ENCODE assay signal across 12 cellular contexts in the genomic region with DNA sequence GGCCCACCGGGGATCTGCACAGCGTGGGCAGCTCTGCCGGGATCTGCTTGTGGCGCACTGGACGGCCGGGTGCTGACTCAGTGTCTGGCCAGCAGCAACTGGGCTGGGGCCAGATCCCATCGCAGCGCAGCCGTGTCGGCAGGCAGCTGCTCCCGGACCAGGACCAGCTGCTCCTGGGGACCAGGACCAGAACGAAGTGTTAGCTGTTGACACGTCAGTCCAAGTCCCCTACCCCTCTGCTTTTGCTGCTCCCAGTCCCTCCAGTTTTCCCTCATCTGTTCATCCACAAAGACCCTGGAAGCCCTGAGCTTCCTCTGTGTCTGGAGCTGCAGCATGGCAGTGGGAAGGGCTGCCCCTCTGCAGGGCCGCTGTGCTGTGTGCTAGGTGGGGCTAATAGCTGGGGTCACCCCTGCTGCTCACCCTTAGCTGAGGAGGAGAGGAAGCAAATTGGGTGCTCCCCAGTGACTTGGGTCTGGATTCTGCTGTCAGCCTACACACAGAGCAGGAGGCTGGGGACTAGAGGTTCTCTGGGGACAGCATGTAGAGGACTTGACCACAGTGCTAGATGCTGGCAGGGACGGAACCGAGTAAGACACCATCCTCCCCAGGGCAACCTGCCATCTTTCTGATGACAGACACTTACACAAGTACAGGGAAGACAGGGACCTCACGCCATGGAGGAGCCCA. TPM values are rescaled to one million over a fixed set of nuclear protein-coding genes. Genes with fewer than 3 reads are reported as not detected.
DNase-seq lines count a peak whose midpoint lies in the region; ATAC-seq and TF ChIP-seq lines count a peak whose summit lies in the region.
"Had no signal": no experiment of that assay in that cellular context is flagged by ENCODE, and none has a peak within 500 bp of the region (broad histone marks: within the 10 kb centered on the region; RNA-seq: fewer than 3 reads in every experiment).

No MANE protein-coding gene starts in this region.

- no peak overlapping the region for H3K4ac ChIP-seq in mesendoderm (ENCODE audit: low read depth, low read length)

- no peak overlapping the region for H2BK15ac ChIP-seq in mesendoderm (replicated peaks; ENCODE audit: low read depth)

- intact Hi-C loops in Right ventricle myocardium superior (cut with DNase I), result no loop called here
- intact Hi-C loops in ovary (cut with DNase I), result no loop called here

- H3K4me3 ChIP-seq in BE2C (ENCODE audit: low read depth, low read length) (no peak overlapping the region), ovary (no peak overlapping the region), mesendoderm (ENCODE audit: low read length) (no peak overlapping the region)

- H3K18ac ChIP-seq in mesendoderm (ENCODE audit: low read length), result no peak overlapping the region

- 18 to 37% (median 20%) methylated on average over 16 to 17 of the region's 17 CpGs for WGBS in ovary, 3 donors
- no CpG with 5 or more reads among the region's 17 CpGs for WGBS in mesendoderm (ENCODE audit: extremely low coverage, insufficient coverage, low lambda C conversion rate)

- TF ChIP-seq EP300 in ovary (IDR thresholded peaks at IDR 0.05), result no peak

- no peak overlapping the region for H3K4me2 ChIP-seq in mesendoderm (ENCODE audit: low read length)

- H3K56ac ChIP-seq in mesendoderm (ENCODE audit: low read length), result no peak overlapping the region

- H3K79me2 ChIP-seq in mesendoderm (ENCODE audit: control insufficient read depth, insufficient read depth, low read length), result no peaks in the 10 kb centered on the region

- H3K4me1 ChIP-seq in BE2C (peaks cover 12% of the 10 kb centered on the region), ovary (ENCODE audit: insufficient read depth) (peaks cover 3% of the 10 kb centered on the region), mesendoderm (ENCODE audit: control insufficient read depth, low read depth, low read length) (no peaks in the 10 kb centered on the region)

- no peaks in the 10 kb centered on the region for H3K79me1 ChIP-seq in mesendoderm (ENCODE audit: low read length)

- no peak overlapping the region for H4K5ac ChIP-seq in mesendoderm (ENCODE audit: low read length)

- H2BK120ac ChIP-seq in mesendoderm (ENCODE audit: low read depth, low read length), result no peak overlapping the region

- no peak overlapping the region for H2BK5ac ChIP-seq in mesendoderm (ENCODE audit: low read length)

- H3K27ac ChIP-seq in ovary (no peak overlapping the region), mesendoderm (ENCODE audit: low read depth, low read length) (no peak overlapping the region)

- H3K27me3 ChIP-seq in BE2C (no peaks in the 10 kb centered on the region), ovary (no peaks in the 10 kb centered on the region), mesendoderm (ENCODE audit: insufficient read depth, low read length, poor library complexity) (no peaks in the 10 kb centered on the region)

- H2AK5ac ChIP-seq in mesendoderm (ENCODE audit: low read length), result no peak overlapping the region

- H3K36me3 ChIP-seq in BE2C (no peaks in the 10 kb centered on the region), ovary (no peaks in the 10 kb centered on the region), mesendoderm (ENCODE audit: control insufficient read depth, insufficient read depth, low read length) (no peaks in the 10 kb centered on the region)

- no peak overlapping the region for H3K23ac ChIP-seq in mesendoderm (ENCODE audit: low read length)

- no peaks in the 10 kb centered on the region for H3K9me3 ChIP-seq in BE2C
- no peaks in the 10 kb centered on the region for H3K9me3 ChIP-seq in ovary

- TF ChIP-seq POLR2A in ovary (IDR thresholded peaks at IDR 0.05), result no peak

- H4K8ac ChIP-seq in mesendoderm (ENCODE audit: low read depth, low read length), result no peak overlapping the region

- DNase-seq in BE2C (peak; percentile 76), RPMI7951 (ENCODE audit: low read depth) (peak; percentile 79), Right ventricle myocardium superior (peak; percentile 76), ovary (peak in 4 of 5 donors; percentile 38 to 76 (median 46)), ureter (ENCODE audit: low spot score) (no peak), mesendoderm (no peak), NCI-H1694 (lab: John Stamatoyannopoulos, UW) (no peak)
- DNase-seq: cerebellar nuclear complex, foreskin melanocyte, NCI-H446, small intestine had no signal

- ATAC-seq in Right ventricle myocardium superior (ENCODE audit: poor library complexity), result peak; percentile 57
- ATAC-seq in activated CD4-positive, CD25-positive, alpha-beta regulatory T cell treated with anti-CD3 and anti-CD28 coated beads, Interleukin-2, amount 50 U/mL, for 24 hours, result no peak

- no peak overlapping the region for H3K9ac ChIP-seq in mesendoderm (ENCODE audit: low read length)

- TF ChIP-seq CTCF in BE2C (IDR thresholded peaks at IDR 0.05; ENCODE audit: low read depth, low read length) (no peak), ovary (IDR thresholded peaks at IDR 0.05) (no peak)

RNA-seq across cellular contexts. Expression of a gene that starts 16.9 kb away (rescaled TPM):
- polyA plus RNA-seq in BE2C (2012; ENCODE audit: insufficient read depth, insufficient read length, low read depth), result 158 TPM
- total RNA-seq in RPMI7951 (2014; rRNA removed; shearing (Covaris generic)), result 0.36 TPM in 1 of 2 replicates, not detected in the other
- total RNA-seq in Right ventricle myocardium superior, result 0.65 TPM
- 1 to 10 TPM in 6 of 7 donors, under 1 TPM in 1; 0.48 to 4.4 (median 1.7) TPM for total RNA-seq in ovary
- under 1 TPM; 0.85 to 0.93 TPM for polyA plus RNA-seq in ovary
- total RNA-seq in ureter, result 1.2 TPM
- polyA plus RNA-seq in mesendoderm (2013, experiment 1 of 2), result 74.8 TPM
- polyA plus RNA-seq in mesendoderm (2013, experiment 2 of 2), result 73.5 TPM

RNA-seq across cellular contexts. Expression of a gene that starts 31.7 kb away (rescaled TPM):
- not detected for polyA plus RNA-seq in BE2C (2012; ENCODE audit: insufficient read depth, insufficient read length, low read depth)
- total RNA-seq in RPMI7951 (2014; rRNA removed; shearing (Covaris generic)), result 0.10 and 0.24 TPM in 2 replicates
- total RNA-seq in Right ventricle myocardium superior, result not detected
- under 1 TPM in 2 of 7 donors, not detected in 5; 0.25 to 0.79 TPM for total RNA-seq in ovary
- under 1 TPM in 1 of 2 donors, not detected in 1; 0.04 TPM for polyA plus RNA-seq in ovary
- total RNA-seq in ureter, result 0.31 TPM
- not detected for polyA plus RNA-seq in mesendoderm (2013, experiment 1 of 2)
- polyA plus RNA-seq in mesendoderm (2013, experiment 2 of 2), result not detected

RNA-seq across cellular contexts. Expression of a gene that starts 59.0 kb away (rescaled TPM):
- polyA plus RNA-seq in BE2C (2012; ENCODE audit: insufficient read depth, insufficient read length, low read depth), result not detected
- not detected in 2 replicates for total RNA-seq in RPMI7951 (2014; rRNA removed; shearing (Covaris generic))
- total RNA-seq in Right ventricle myocardium superior (not detected), ovary (under 1 TPM in 4 of 7 donors, not detected in 3; 0.12 to 0.48 (median 0.34) TPM), ureter (2.5 TPM)
- under 1 TPM in 1 of 2 donors, not detected in 1; 0.04 TPM for polyA plus RNA-seq in ovary
- polyA plus RNA-seq in mesendoderm (2013, experiment 1 of 2), result 1.7 TPM
- 2.0 TPM for polyA plus RNA-seq in mesendoderm (2013, experiment 2 of 2)

Comparison
In these comparisons a context has a peak if more than half of its experiments do, and no peak if none do; other contexts are left out.
1. DNase-seq: peak in BE2C (single experiment), RPMI7951 (single experiment), Right ventricle myocardium superior (single experiment) and ovary (4 of 5); none in ureter (single experiment), mesendoderm (single experiment) and NCI-H1694 (single experiment).